ENCODE assay signal across 1 cellular context in the genomic region with DNA sequence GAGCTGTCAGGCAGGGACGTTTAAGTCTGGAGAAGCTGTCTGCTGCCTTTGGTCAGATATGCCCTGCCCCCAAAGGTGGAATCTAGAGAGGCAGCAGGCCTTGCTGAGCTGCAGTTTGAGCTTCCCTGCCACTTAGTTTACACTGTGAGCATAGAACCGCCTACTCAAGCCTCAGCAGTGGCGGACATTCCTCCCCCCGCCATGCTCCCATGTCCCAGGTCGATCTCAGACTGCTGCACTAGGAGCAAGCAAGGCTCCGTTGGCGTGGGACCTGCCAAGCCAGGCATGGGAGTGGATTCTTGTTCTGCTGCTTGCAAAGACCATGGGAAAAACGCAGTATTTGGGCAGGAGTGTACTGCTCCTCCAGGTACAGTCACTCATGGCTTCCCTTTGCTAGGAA.
TF ChIP-seq lines count a peak whose summit lies in the region.

No MANE protein-coding gene starts in this region.

TF ChIP-seq in HepG2, 621 proteins besides CTCF, POLR2A, EP300 and RAD21:
- TF ChIP-seq U2AF2 (IDR thresholded peaks at IDR 0.05; ENCODE audit: low read depth, low read length) = no peak
- TF ChIP-seq ZNF788 (CRISPR knock-in tag; IDR thresholded peaks at IDR 0.05; ENCODE audit: borderline replicate concordance) = no peak
- no peak for TF ChIP-seq ZNF329 (CRISPR knock-in tag; IDR thresholded peaks at IDR 0.05; ENCODE audit: low read depth)
- no peak for TF ChIP-seq HDAC2 (CRISPR knock-in tag; IDR thresholded peaks at IDR 0.05)
- no peak for TF ChIP-seq NONO (IDR thresholded peaks at IDR 0.05)
- 0 out of 2 replicates have a peak, but pooled peaks have one; percentile 29 for TF ChIP-seq NONO (CRISPR knock-in tag; conservative IDR thresholded peaks at IDR 0.05)
